Comparison of ENCODE assay signal across 9 cellular contexts in genomic region chr11:116732740-116733385, GRCh38. TPM values are rescaled to one million over a fixed set of nuclear protein-coding genes. Genes with fewer than 3 reads are reported as not detected.
DNase-seq lines count a peak whose midpoint lies in the region; ATAC-seq and TF ChIP-seq lines count a peak whose summit lies in the region.
"Had no signal": no experiment of that assay in that cellular context is flagged by ENCODE, and none has a peak within 500 bp of the region (broad histone marks: within the 10 kb centered on the region; RNA-seq: fewer than 3 reads in every experiment).

No MANE protein-coding gene starts in this region.

- H3K9ac ChIP-seq in OCI-LY1 (ENCODE audit: low read length): no peak overlapping the region

- peak; percentile 80 for DNase-seq in GM19238 (ENCODE audit: insufficient read length, low spot score)
- DNase-seq in activated T-cell treated with anti-CD3 and anti-CD28 coated beads, Interleukin-2, amount 50 U/mL, for 24 hours: peak; percentile 68
- DNase-seq in fibroblast of mammary gland (ENCODE audit: low read depth): peak; percentile 71
- peak; percentile 70 for DNase-seq in neural crest cell (ENCODE audit: low read depth, low spot score)
- peak in 32 of 49 donors; percentile 8 to 59 (median 40) for DNase-seq in substantia nigra (lab: John Stamatoyannopoulos, UW)

- H3K27me3 Mint-ChIP-seq in activated T-cell treated with anti-CD3 and anti-CD28 coated beads, Interleukin-2, amount 50 U/mL, for 24 hours: no peaks in the 10 kb centered on the region
- H3K27me3 Mint-ChIP-seq in neural crest cell (ENCODE audit: low read depth): peaks cover 2% of the 10 kb centered on the region

- H3K79me2 ChIP-seq in OCI-LY1 (ENCODE audit: insufficient read depth, low read length): no peaks in the 10 kb centered on the region

- H3K9me3 ChIP-seq in OCI-LY1 (ENCODE audit: low read length): no peaks in the 10 kb centered on the region

- H3F3A ChIP-seq in OCI-LY1 (ENCODE audit: insufficient read depth, low read length): no peaks in the 10 kb centered on the region

- H2AFZ ChIP-seq in OCI-LY1 (ENCODE audit: low read length): no peak overlapping the region

- no peak overlapping the region for H3K27ac Mint-ChIP-seq in activated T-cell treated with anti-CD3 and anti-CD28 coated beads, Interleukin-2, amount 50 U/mL, for 24 hours
- H3K27ac Mint-ChIP-seq in neural crest cell (ENCODE audit: unreplicated experiment): no peak overlapping the region

- no peaks in the 10 kb centered on the region for H3K27me3 ChIP-seq in OCI-LY1 (ENCODE audit: insufficient read depth, low read length)

- no peaks in the 10 kb centered on the region for H3K36me3 Mint-ChIP-seq in activated T-cell treated with anti-CD3 and anti-CD28 coated beads, Interleukin-2, amount 50 U/mL, for 24 hours (ENCODE audit: low read depth)
- no peaks in the 10 kb centered on the region for H3K36me3 Mint-ChIP-seq in neural crest cell (ENCODE audit: low read depth)

- H3K27ac ChIP-seq in C4-2B: no peak overlapping the region
- no peak overlapping the region for H3K27ac ChIP-seq in OCI-LY1 (ENCODE audit: low read depth, low read length, poor library complexity, severe bottlenecking)
- H3K27ac ChIP-seq in substantia nigra (ENCODE audit: low read depth, low read length, poor library complexity, severe bottlenecking): no peak overlapping the region

- peaks cover 12% of the 10 kb centered on the region for H3K4me1 Mint-ChIP-seq in activated T-cell treated with anti-CD3 and anti-CD28 coated beads, Interleukin-2, amount 50 U/mL, for 24 hours (ENCODE audit: low read depth)
- peaks cover 22% of the 10 kb centered on the region for H3K4me1 Mint-ChIP-seq in neural crest cell

- no peak overlapping the region for H3K4me3 Mint-ChIP-seq in activated T-cell treated with anti-CD3 and anti-CD28 coated beads, Interleukin-2, amount 50 U/mL, for 24 hours
- H3K4me3 Mint-ChIP-seq in neural crest cell: no peak overlapping the region

- no peaks in the 10 kb centered on the region for H3K9me2 ChIP-seq in OCI-LY1 (ENCODE audit: low read depth, low read length)

- H3K4me1 ChIP-seq in OCI-LY1 (ENCODE audit: insufficient read depth, low read length, severe bottlenecking): no peaks in the 10 kb centered on the region

- H3K9me3 Mint-ChIP-seq in activated T-cell treated with anti-CD3 and anti-CD28 coated beads, Interleukin-2, amount 50 U/mL, for 24 hours: no peaks in the 10 kb centered on the region
- no peaks in the 10 kb centered on the region for H3K9me3 Mint-ChIP-seq in neural crest cell

- TF ChIP-seq CTCF in C4-2B (conservative IDR thresholded peaks at IDR 0.05): peak; percentile 91
- peak; percentile 59 for TF ChIP-seq CTCF in OCI-LY1 (IDR thresholded peaks at IDR 0.05; ENCODE audit: low read length)
- TF ChIP-seq CTCF in fibroblast of mammary gland (conservative IDR thresholded peaks at IDR 0.05; ENCODE audit: control insufficient read depth, insufficient read depth, low read depth, low read length): peak; percentile 87
- peak; percentile 80 for TF ChIP-seq CTCF in neural crest cell (conservative IDR thresholded peaks at IDR 0.05)

- ATAC-seq in HG03520 (IDR thresholded peaks at IDR 0.05; ENCODE audit: unreplicated experiment): peak; percentile 74

- no peaks in the 10 kb centered on the region for H4K20me1 ChIP-seq in OCI-LY1 (ENCODE audit: insufficient read depth, low read length)

- no peak overlapping the region for H3K4me3 ChIP-seq in OCI-LY1 (ENCODE audit: low read depth, low read length, poor library complexity, severe bottlenecking)
- H3K4me3 ChIP-seq in fibroblast of mammary gland (ENCODE audit: control insufficient read depth, low read depth, low read length): no peak overlapping the region

- H3K4me2 ChIP-seq in OCI-LY1 (ENCODE audit: low read length): no peak overlapping the region

- H3K36me3 ChIP-seq in OCI-LY1 (ENCODE audit: insufficient read depth, low read length): no peaks in the 10 kb centered on the region

RNA-seq across cellular contexts. Expression of gene BUD13, which starts 39.9 kb away (rescaled TPM):
- total RNA-seq in neural crest cell: 39.0 and 39.7 TPM in 2 replicates

RNA-seq across cellular contexts. Expression of gene ZPR1, which starts 55.0 kb away (rescaled TPM):
- 40.7 and 44.5 TPM in 2 replicates for total RNA-seq in neural crest cell

RNA-seq across cellular contexts. Expression of gene APOA5, which starts 58.8 kb away (rescaled TPM):
- total RNA-seq in neural crest cell: not detected in 2 replicates
- total RNA-seq: T-helper 1 cell treated with Interleukin-12 subunit alpha and Interleukin-12 subunit beta and Interleukin-4 antibody, amounts not matched to agents 30 ng/mL and 1 ng/mL, for 36 hours had no signal
